ENCODE assay signal across 11 cellular contexts in the genomic region with DNA sequence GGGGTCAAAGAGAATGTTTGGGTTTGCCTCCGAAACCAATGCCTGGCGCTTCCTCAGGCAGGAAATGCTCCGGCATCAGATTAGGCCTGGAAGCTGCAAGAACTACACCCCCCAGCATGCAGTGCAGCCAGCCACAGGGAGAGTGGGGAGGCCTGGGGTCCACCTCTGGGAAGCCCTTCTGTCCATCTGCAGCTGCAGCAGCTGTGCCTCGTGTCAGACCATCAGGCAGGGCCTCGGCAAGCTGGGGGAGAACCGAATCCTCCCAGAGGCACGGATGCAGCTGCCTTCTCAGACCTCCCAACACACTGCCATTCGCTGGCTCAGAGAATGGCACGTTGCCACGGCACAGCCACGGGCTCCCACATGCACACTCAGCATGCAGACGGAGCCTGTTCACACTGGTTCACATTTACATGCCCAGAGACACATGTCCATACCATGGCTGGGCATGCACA. TPM values are rescaled to one million over a fixed set of nuclear protein-coding genes. Genes with fewer than 3 reads are reported as not detected.
A peak's percentile ranks its signal among the peaks of the same experiment; 100 is the strongest.
DNase-seq lines count a peak whose midpoint lies in the region; ATAC-seq, FAIRE-seq and TF ChIP-seq lines count a peak whose summit lies in the region.
"Had no signal": no experiment of that assay in that cellular context is flagged by ENCODE, and none has a peak within 500 bp of the region (broad histone marks: within the 10 kb centered on the region; RNA-seq: fewer than 3 reads in every experiment).

No MANE protein-coding gene starts in this region.

- H2AFZ ChIP-seq in HepG2 (ENCODE audit: low read length) (no peak overlapping the region), PC-3 (ENCODE audit: low read length) (no peak overlapping the region)

- H3F3A ChIP-seq in PC-3 (ENCODE audit: low read length, unreplicated experiment): no peaks in the 10 kb centered on the region

- BruUV-seq in HepG2 (replicated peaks; lab: Mats Ljungman, UMichigan) (no TSS peak), PC-3 (replicated peaks; lab: Mats Ljungman, UMichigan) (no TSS peak)

- H3K27ac ChIP-seq in HepG2 (ENCODE audit: extremely low read length, insufficient read depth, low read length) (no peak overlapping the region), right lobe of liver (no peak overlapping the region), PC-3 (ENCODE audit: low read length) (no peak overlapping the region)
- H3K27ac ChIP-seq in effector memory CD4-positive, alpha-beta T cell (ENCODE audit: insufficient read depth, low read length, poor library complexity, severe bottlenecking): no peak overlapping the region
- H3K27ac ChIP-seq: upper lobe of right lung, VCaP had no signal

- TF ChIP-seq RAD21 in HepG2 (CRISPR knock-in tag; IDR thresholded peaks at IDR 0.05): no peak

- H3K4me1 ChIP-seq in HepG2 (ENCODE audit: insufficient read depth, low read length) (no peaks in the 10 kb centered on the region), right lobe of liver (no peaks in the 10 kb centered on the region), PC-3 (ENCODE audit: insufficient read depth, low read length) (peaks cover 6% of the 10 kb centered on the region)
- no peaks in the 10 kb centered on the region for H3K4me1 ChIP-seq in effector memory CD4-positive, alpha-beta T cell (ENCODE audit: control insufficient read depth, insufficient read depth, low read length, poor library complexity, severe bottlenecking)

- H3K9me3 ChIP-seq in HepG2 (ENCODE audit: low read length) (no peaks in the 10 kb centered on the region), right lobe of liver (no peaks in the 10 kb centered on the region), PC-3 (ENCODE audit: low read length) (no peaks in the 10 kb centered on the region)
- no peaks in the 10 kb centered on the region for H3K9me3 ChIP-seq in effector memory CD4-positive, alpha-beta T cell (ENCODE audit: control insufficient read depth, low read length)
- H3K9me3 ChIP-seq: upper lobe of right lung had no signal

- H3K27me3 ChIP-seq in HepG2 (ENCODE audit: control insufficient read depth in 1 of 2, insufficient read depth in 2 of 2, low read length in 2 of 2) (no peaks in the 10 kb centered on the region), right lobe of liver (no peaks in the 10 kb centered on the region), PC-3 (ENCODE audit: low read length) (no peaks in the 10 kb centered on the region)
- H3K27me3 ChIP-seq in effector memory CD4-positive, alpha-beta T cell (replicated peaks; ENCODE audit: control insufficient read depth, insufficient read depth, low read length, poor library complexity, severe bottlenecking): no peaks in the 10 kb centered on the region
- H3K27me3 ChIP-seq: upper lobe of right lung had no signal

- WGBS in HepG2 (ENCODE audit: low lambda C conversion rate): 100% methylated on average over 3 of the region's 12 CpGs
- no CpG with 5 or more reads among the region's 12 CpGs for WGBS in right lobe of liver (ENCODE audit: insufficient coverage, low coverage, low lambda C conversion rate, missing lambda C conversion rate)

- H3K4me2 ChIP-seq in HepG2 (ENCODE audit: low read depth, low read length) (no peak overlapping the region), PC-3 (ENCODE audit: low read length) (no peak overlapping the region)

- TF ChIP-seq CTCF in HepG2 (CRISPR knock-in tag; IDR thresholded peaks at IDR 0.05) (no peak), right lobe of liver (IDR thresholded peaks at IDR 0.05) (no peak), epithelial cell of esophagus (IDR thresholded peaks at IDR 0.05; ENCODE audit: insufficient read depth, low read depth, low read length, missing control alignments) (no peak), PC-3 (conservative IDR thresholded peaks at IDR 0.05; ENCODE audit: low read depth, low read length) (no peak)

- no peak for FAIRE-seq in HepG2 (lab: Jason Lieb, UNC)

- H3K4me3 ChIP-seq in HepG2 (replicated peaks in 1 of 3; ENCODE audit: insufficient read depth in 1 of 3, low read depth in 2 of 3, low read length in 3 of 3) (no peak overlapping the region), right lobe of liver (no peak overlapping the region), epithelial cell of esophagus (ENCODE audit: low read length) (no peak overlapping the region), PC-3 (ENCODE audit: low read length) (no peak overlapping the region)
- no peak overlapping the region for H3K4me3 ChIP-seq in effector memory CD4-positive, alpha-beta T cell (ENCODE audit: insufficient read depth, low read depth, low read length, poor library complexity, severe bottlenecking)
- H3K4me3 ChIP-seq: upper lobe of right lung had no signal

- H3K36me3 ChIP-seq in HepG2 (replicated peaks in 1 of 2; ENCODE audit: control insufficient read depth in 1 of 2, insufficient read depth in 2 of 2, low read length in 2 of 2) (no peaks in the 10 kb centered on the region), right lobe of liver (no peaks in the 10 kb centered on the region), PC-3 (ENCODE audit: low read depth, low read length) (no peaks in the 10 kb centered on the region; the same call in 1 of the 2 replicates)
- no peaks in the 10 kb centered on the region for H3K36me3 ChIP-seq in effector memory CD4-positive, alpha-beta T cell (ENCODE audit: control insufficient read depth, insufficient read depth, low read length)
- H3K36me3 ChIP-seq: upper lobe of right lung had no signal

- CTCF ChIA-PET in HepG2 (lab: Yijun Ruan, JAX; ENCODE audit: low intra/inter-chr PET ratio, low total read pairs): no interaction called here
- CTCF ChIA-PET in PC-3 (lab: Charles Lee): no interaction called here

- H4K20me1 ChIP-seq in HepG2 (ENCODE audit: insufficient read depth, low read length): no peaks in the 10 kb centered on the region
- no peaks in the 10 kb centered on the region for H4K20me1 ChIP-seq in PC-3 (ENCODE audit: low read length)

- no peaks in the 10 kb centered on the region for H3K9me2 ChIP-seq in PC-3 (replicated peaks; ENCODE audit: low read length)

- TF ChIP-seq EP300 in HepG2 (IDR thresholded peaks at IDR 0.05; ENCODE audit: low read depth in 2 of 2, low read length in 2 of 2) (no peak), HepG2 (CRISPR knock-in tag; IDR thresholded peaks at IDR 0.05; ENCODE audit: borderline replicate concordance) (no peak)

- TF ChIP-seq POLR2A in HepG2 (IDR thresholded peaks at IDR 0.05; ENCODE audit: insufficient read depth in 1 of 2, low read depth in 2 of 2, low read length in 2 of 2) (no peak), right lobe of liver (IDR thresholded peaks at IDR 0.05) (no peak)

- H3K9ac ChIP-seq in HepG2 (ENCODE audit: insufficient read depth, low read depth, low read length): no peak overlapping the region
- no peak overlapping the region for H3K9ac ChIP-seq in PC-3 (ENCODE audit: low read length)

- POLR2A ChIA-PET in HepG2 (lab: Yijun Ruan, JAX) (no interaction called here), PC-3 (lab: Charles Lee; ENCODE audit: unreplicated experiment) (no interaction called here)

- in situ Hi-C loops in HepG2 (cut with HindIII; ENCODE audit: extremely low pct_ligation_motif_present, low pct_unique_long_range_greater_than_20kb): no loop called here

- no peaks in the 10 kb centered on the region for H3K79me2 ChIP-seq in HepG2 (ENCODE audit: insufficient read depth, low read length)
- H3K79me2 ChIP-seq in PC-3 (ENCODE audit: low read length): no peaks in the 10 kb centered on the region

- intact Hi-C loops in HepG2 (cut with micrococcal nuclease; ENCODE audit: unreplicated experiment): no loop called here
- intact Hi-C loops in right lobe of liver (cut with DNase I): loop anchor here in 1 of 2 donors (5.0 kb wide), 1 partner anchor 56 kb away; the partner anchor contains the start of gene NECTIN1
- intact Hi-C loops in PC-3 (cut with micrococcal nuclease): no loop called here

- no peak for DNase-seq in HepG2 (ENCODE audit: low spot score)
- no peak for DNase-seq in right lobe of liver
- peak; percentile 56 for DNase-seq in epithelial cell of esophagus (ENCODE audit: low read depth)
- peak; percentile 80 for DNase-seq in medulla oblongata (ENCODE audit: extremely low spot score)
- DNase-seq in effector memory CD4-positive, alpha-beta T cell: no peak
- DNase-seq in PC-3: no peak
- DNase-seq in NCI-H1417 treated with DMSO at 0.1 percent for 48 hours (lab: John Stamatoyannopoulos, UW): no peak
- DNase-seq: NK-92 treated with Interleukin-12 subunit alpha and Interleukin-12 subunit beta, amount 100 ng/mL, for 24 hours; upper lobe of right lung had no signal

- ATAC-seq in HepG2 (no peak; the same call in 2 of the 3 replicates), right lobe of liver (no peak), GM21576 (IDR thresholded peaks at IDR 0.05; ENCODE audit: unreplicated experiment) (no peak), PC-3 (no peak)
- ATAC-seq: upper lobe of right lung had no signal

TF ChIP-seq in HepG2, 621 proteins besides CTCF, POLR2A, EP300 and RAD21 (continues in another document):
- no peak for TF ChIP-seq GABPB1 (CRISPR knock-in tag; IDR thresholded peaks at IDR 0.05)

RNA-seq across cellular contexts. Expression of gene NECTIN1, which starts 57.4 kb away (rescaled TPM):
- 4.1 and 7.3 TPM in 2 replicates for total RNA-seq in HepG2 (2016; rRNA removed; fragmentation: Illumina TruSeq; extraction: Trizol)
- total RNA-seq in HepG2 (2016; cell fraction: cytosol; rRNA removed; fragmentation: Illumina TruSeq; extraction: Trizol; ENCODE audit: low read depth): 1.8 and 2.9 TPM in 2 replicates
- total RNA-seq in HepG2 (2016; cell fraction: insoluble cytoplasmic fraction; rRNA removed; fragmentation: Illumina TruSeq; extraction: Trizol): 4.3 and 5.3 TPM in 2 replicates
- 5.3 and 6.4 TPM in 2 replicates for total RNA-seq in HepG2 (2016; cell fraction: membrane; rRNA removed; fragmentation: Illumina TruSeq; extraction: Trizol)
- total RNA-seq in HepG2 (2016; cell fraction: nucleus; rRNA removed; fragmentation: Illumina TruSeq; extraction: Trizol): 5.4 and 6.5 TPM in 2 replicates
- polyA plus RNA-seq in HepG2 (2011; rRNA removed): 3.9 and 4.7 TPM in 2 replicates
- polyA plus RNA-seq in HepG2 (2011; cell fraction: cytosol; rRNA removed): 2.3 and 2.9 TPM in 2 replicates
- polyA plus RNA-seq in HepG2 (2011; cell fraction: nucleus; rRNA removed): 3.6 and 4.2 TPM in 2 replicates
- polyA plus RNA-seq in HepG2 (2012): 3.3 and 4.2 TPM in 2 replicates
- 1.8 and 1.9 TPM in 2 replicates for polyA plus RNA-seq in HepG2 (2016; cell fraction: cytosol; fragmentation: Illumina TruSeq; extraction: Trizol; ENCODE audit: low read depth)
- polyA plus RNA-seq in HepG2 (2016; cell fraction: insoluble cytoplasmic fraction; fragmentation: Illumina TruSeq; extraction: Trizol; ENCODE audit: low read depth): 4.9 and 6.0 TPM in 2 replicates
- 4.1 and 4.8 TPM in 2 replicates for polyA plus RNA-seq in HepG2 (2016; cell fraction: membrane; fragmentation: Illumina TruSeq; extraction: Trizol; ENCODE audit: low read depth)
- polyA plus RNA-seq in HepG2 (2016; cell fraction: nucleus; fragmentation: Illumina TruSeq; extraction: Trizol; ENCODE audit: insufficient read depth, low read depth): 9.3 and 9.9 TPM in 2 replicates
- polyA minus RNA-seq in HepG2 (2011; rRNA and poly(A)+ RNA removed; ENCODE audit: low replicate concordance): 4.1 and 6.6 TPM in 2 replicates
- polyA minus RNA-seq in HepG2 (2011; cell fraction: cytosol; rRNA and poly(A)+ RNA removed): 3.0 and 4.1 TPM in 2 replicates
- polyA minus RNA-seq in HepG2 (2011; cell fraction: nucleus; rRNA and poly(A)+ RNA removed): 6.1 and 6.6 TPM in 2 replicates
- total RNA-seq in right lobe of liver: 1 to 10 TPM; 4.3 to 8.4 (median 6.1) TPM
- total RNA-seq in PC-3 (2014; rRNA removed): 19.9 and 24.6 TPM in 2 replicates

Comparison
In these comparisons a context has a peak if more than half of its experiments do, and no peak if none do; other contexts are left out.
1. DNase-seq: peak in epithelial cell of esophagus (single experiment) and medulla oblongata (single experiment); none in HepG2 (single experiment), right lobe of liver (0 of 3), effector memory CD4-positive, alpha-beta T cell (0 of 3), PC-3 (single experiment) and NCI-H1417 treated with DMSO at 0.1 percent for 48 hours (single experiment).